In genomic region chr5:149732500-149733128, GRCh38 we compare ENCODE assay signal across 8 cellular contexts.
DNase-seq lines count a peak whose midpoint lies in the region; ATAC-seq lines count a peak whose summit lies in the region.

No MANE protein-coding gene starts in this region.

- peaks cover 17% of the 10 kb centered on the region for H3K27me3 ChIP-seq in BLaER1
- no peaks in the 10 kb centered on the region for H3K27me3 ChIP-seq in muscle layer of colon (ENCODE audit: control insufficient read depth in 1 of 2, insufficient read depth in 2 of 2, low read length in 2 of 2)

- no peak overlapping the region for H3K27ac Mint-ChIP-seq in effector memory CD8-positive, alpha-beta T cell

- H3K4me3 Mint-ChIP-seq in effector memory CD8-positive, alpha-beta T cell, result peak overlapping the region; percentile 91 to 92

- peaks cover 61% of the 10 kb centered on the region for H4K20me1 ChIP-seq in BLaER1

- H3K9me3 ChIP-seq in BLaER1 (no peaks in the 10 kb centered on the region), muscle layer of colon (ENCODE audit: low read length) (no peaks in the 10 kb centered on the region)

- peak overlapping the region; percentile 99 for H3K4me2 ChIP-seq in BLaER1

- DNase-seq in NOMO-1 treated with DMSO at 0.1 percent for 48 hours (lab: John Stamatoyannopoulos, UW; ENCODE audit: unreplicated experiment) (peak; percentile 11), 8988T (no peak), NCI-H1436 treated with DMSO at 0.1 percent for 48 hours (lab: John Stamatoyannopoulos, UW) (no peak), NCI-H146 (lab: John Stamatoyannopoulos, UW) (no peak), SW480 (ENCODE audit: low spot score) (no peak)
- no peak for DNase-seq in effector memory CD8-positive, alpha-beta T cell

- H3K4me1 ChIP-seq in BLaER1 (peaks cover 26% of the 10 kb centered on the region), muscle layer of colon (ENCODE audit: insufficient read depth, low read length) (peaks cover 34% of the 10 kb centered on the region)

- peaks cover 8% of the 10 kb centered on the region for H3K36me3 Mint-ChIP-seq in effector memory CD8-positive, alpha-beta T cell (ENCODE audit: insufficient read depth)

- no peaks in the 10 kb centered on the region for H3K27me3 Mint-ChIP-seq in effector memory CD8-positive, alpha-beta T cell

- H3K9ac ChIP-seq in BLaER1, result no peak overlapping the region; the same call in 1 of the 2 replicates
- peak overlapping the region; percentile 32 for H3K9ac ChIP-seq in muscle layer of colon (ENCODE audit: low read length)

- H3K27ac ChIP-seq in BLaER1 (no peak overlapping the region), muscle layer of colon (ENCODE audit: low read depth, low read length) (peak overlapping the region; percentile 91)

- ATAC-seq in effector memory CD8-positive, alpha-beta T cell (replicated peaks), result no peak

- no peaks in the 10 kb centered on the region for H3K4me1 Mint-ChIP-seq in effector memory CD8-positive, alpha-beta T cell (ENCODE audit: low read depth in 2 of 2)

- no peaks in the 10 kb centered on the region for H3K9me3 Mint-ChIP-seq in effector memory CD8-positive, alpha-beta T cell

- H3K36me3 ChIP-seq in BLaER1 (no peaks in the 10 kb centered on the region), muscle layer of colon (ENCODE audit: insufficient read depth, low read length) (no peaks in the 10 kb centered on the region)

- H3K4me3 ChIP-seq in BLaER1 (peak overlapping the region; percentile 98), muscle layer of colon (ENCODE audit: low read depth in 1 of 2, low read length in 2 of 2) (peak overlapping the region; percentile 73 to 75)
